ENCODE assay signal across 35 cellular contexts in the genomic region with DNA sequence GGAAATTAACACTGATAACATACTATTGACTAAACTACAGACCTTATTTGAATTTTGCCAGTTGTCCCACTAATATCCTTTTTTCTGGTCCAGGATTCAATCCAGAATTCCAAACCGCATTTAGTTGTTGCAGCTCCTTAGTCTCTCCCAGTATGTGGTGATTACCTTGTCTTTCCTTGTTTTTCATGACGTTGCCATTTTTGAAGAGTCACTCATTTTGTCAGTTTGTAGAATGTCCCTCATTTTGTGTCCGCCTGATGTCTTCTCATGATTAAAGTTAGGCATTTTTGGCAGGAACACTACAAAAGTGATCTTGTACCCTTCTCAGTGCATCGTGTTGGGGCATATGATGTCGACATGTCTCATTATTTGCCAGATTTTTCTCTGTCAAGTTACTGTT.
"Had no signal": no experiment of that assay in that cellular context is flagged by ENCODE, and none has a peak within 500 bp of the region (broad histone marks: within the 10 kb centered on the region; RNA-seq: fewer than 3 reads in every experiment).

No MANE protein-coding gene starts in this region.

- H3K9me3 ChIP-seq: MG63 had no signal

- H3K36me3 ChIP-seq: MG63 had no signal

- H3K27ac ChIP-seq: KMS-11 had no signal

- H3K4me2 ChIP-seq: KMS-11 had no signal

- DNase-seq: Kasumi-1, MG63, MM.1S, MV-4-11, NCI-H1048, NCI-H1092, NCI-H1092 treated with DMSO at 0.1 percent for 48 hours, NCI-H1105, NCI-H1105 treated with DMSO at 0.1 percent for 48 hours, NCI-H1417, NCI-H1417 treated with DMSO at 0.1 percent for 48 hours, NCI-H1436, NCI-H1436 treated with DMSO at 0.1 percent for 48 hours, NCI-H146, NCI-H1694, NCI-H1694 treated with DMSO at 0.1 percent for 48 hours, NCI-H187, NCI-H187 treated with DMSO at 0.1 percent for 48 hours, NCI-H1930, NCI-H2029, NCI-H2029 treated with DMSO at 0.1 percent for 48 hours, NCI-H2081, NCI-H2081 treated with DMSO at 0.1 percent for 48 hours, NCI-H2107, NCI-H2171, NCI-H2171 treated with DMSO at 0.1 percent for 48 hours, NCI-H2227 treated with DMSO at 0.1 percent for 48 hours, NCI-H226, NCI-H345, NCI-H446, NCI-H446 treated with DMSO at 0.1 percent for 48 hours, NCI-H510A, NCI-H510A treated with DMSO at 0.1 percent for 48 hours, NCI-H524 had no signal

- H3K27me3 ChIP-seq: MG63 had no signal

- H3K9ac ChIP-seq: KMS-11 had no signal

- H3K4me3 ChIP-seq: MG63 had no signal
